1 cellular context compared by ENCODE assay signal in the genomic region with DNA sequence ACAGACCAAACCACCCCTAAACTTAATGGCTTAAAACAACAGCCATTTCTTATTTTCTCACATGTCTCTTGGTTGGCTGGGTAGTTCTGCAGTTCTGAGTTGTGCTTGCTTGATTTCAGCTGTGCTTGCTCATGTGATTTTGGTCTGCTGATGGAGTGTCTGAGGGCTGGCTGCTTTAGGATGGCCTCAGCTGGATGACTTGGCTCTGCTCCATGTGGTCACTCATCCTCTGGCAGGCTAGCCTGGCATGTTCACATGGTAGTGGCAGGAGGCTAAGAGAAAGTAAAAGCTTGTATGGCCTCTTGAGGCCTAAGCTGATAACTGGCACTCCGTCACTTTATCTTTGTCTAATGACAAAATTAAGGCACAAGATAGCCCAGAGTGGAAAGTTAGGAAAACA.
TF ChIP-seq lines count a peak whose summit lies in the region.

No MANE protein-coding gene starts in this region.

TF ChIP-seq in WTC11, 78 proteins besides CTCF, POLR2A, EP300 and RAD21 (continued from another document):
- TF ChIP-seq, protein P1, sequence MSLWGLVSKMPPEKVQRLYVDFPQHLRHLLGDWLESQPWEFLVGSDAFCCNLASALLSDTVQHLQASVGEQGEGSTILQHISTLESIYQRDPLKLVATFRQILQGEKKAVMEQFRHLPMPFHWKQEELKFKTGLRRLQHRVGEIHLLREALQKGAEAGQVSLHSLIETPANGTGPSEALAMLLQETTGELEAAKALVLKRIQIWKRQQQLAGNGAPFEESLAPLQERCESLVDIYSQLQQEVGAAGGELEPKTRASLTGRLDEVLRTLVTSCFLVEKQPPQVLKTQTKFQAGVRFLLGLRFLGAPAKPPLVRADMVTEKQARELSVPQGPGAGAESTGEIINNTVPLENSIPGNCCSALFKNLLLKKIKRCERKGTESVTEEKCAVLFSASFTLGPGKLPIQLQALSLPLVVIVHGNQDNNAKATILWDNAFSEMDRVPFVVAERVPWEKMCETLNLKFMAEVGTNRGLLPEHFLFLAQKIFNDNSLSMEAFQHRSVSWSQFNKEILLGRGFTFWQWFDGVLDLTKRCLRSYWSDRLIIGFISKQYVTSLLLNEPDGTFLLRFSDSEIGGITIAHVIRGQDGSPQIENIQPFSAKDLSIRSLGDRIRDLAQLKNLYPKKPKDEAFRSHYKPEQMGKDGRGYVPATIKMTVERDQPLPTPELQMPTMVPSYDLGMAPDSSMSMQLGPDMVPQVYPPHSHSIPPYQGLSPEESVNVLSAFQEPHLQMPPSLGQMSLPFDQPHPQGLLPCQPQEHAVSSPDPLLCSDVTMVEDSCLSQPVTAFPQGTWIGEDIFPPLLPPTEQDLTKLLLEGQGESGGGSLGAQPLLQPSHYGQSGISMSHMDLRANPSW (CRISPR knock-in tag; conservative IDR thresholded peaks at IDR 0.05; ENCODE audit: low read depth), result no peak
- TF ChIP-seq ZNF232 (CRISPR knock-in tag; IDR thresholded peaks at IDR 0.05) (no peak), JAZF1 (CRISPR knock-in tag; IDR thresholded peaks at IDR 0.05) (no peak), CREB1 (CRISPR knock-in tag; IDR thresholded peaks at IDR 0.05) (no peak), ZNF416 (CRISPR knock-in tag; IDR thresholded peaks at IDR 0.05) (no peak), FOXK1 (CRISPR knock-in tag; IDR thresholded peaks at IDR 0.05) (no peak)
TF ChIP-seq in WTC11: peak in this region for 0.
